13 cellular contexts compared by ENCODE assay signal in the genomic region with DNA sequence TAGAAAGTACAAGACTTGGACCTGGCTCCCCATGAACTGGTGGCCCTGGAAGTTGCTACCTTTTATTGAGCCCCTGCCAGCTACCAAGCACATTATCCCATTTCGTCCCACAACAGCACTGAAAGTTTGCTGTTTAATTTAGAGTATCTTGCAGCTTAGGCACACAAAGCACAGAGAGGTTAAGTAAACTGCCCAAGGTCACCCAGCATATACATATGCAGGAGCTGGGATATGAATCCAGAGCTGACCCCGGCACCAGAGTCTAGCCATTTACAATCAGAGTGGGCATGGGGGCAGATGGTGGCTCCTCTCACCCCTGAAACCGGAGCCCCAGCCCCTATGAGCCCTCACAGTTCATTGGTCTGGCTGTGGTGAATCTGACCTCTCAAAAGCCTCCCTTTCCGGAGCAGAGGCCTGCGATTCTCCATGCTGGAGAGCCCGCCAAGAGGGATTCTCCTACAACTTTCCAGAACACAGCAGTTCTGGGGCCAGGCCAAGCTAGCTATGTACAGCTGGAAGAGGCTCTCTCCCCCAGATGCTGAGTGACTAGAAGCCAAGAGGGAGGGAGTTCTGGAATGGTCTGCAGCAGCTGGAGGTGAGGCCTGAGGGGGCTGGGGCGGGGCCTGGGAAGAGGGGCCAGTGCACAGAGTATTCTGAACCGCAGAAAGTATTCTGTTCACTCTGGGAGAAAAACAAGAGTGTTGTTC. TPM values are rescaled to one million over a fixed set of nuclear protein-coding genes. Genes with fewer than 3 reads are reported as not detected.
DNase-seq lines count a peak whose midpoint lies in the region; ATAC-seq, FAIRE-seq and TF ChIP-seq lines count a peak whose summit lies in the region.
"Had no signal": no experiment of that assay in that cellular context is flagged by ENCODE, and none has a peak within 500 bp of the region (broad histone marks: within the 10 kb centered on the region; RNA-seq: fewer than 3 reads in every experiment).

No MANE protein-coding gene starts in this region.

- no peak for TF ChIP-seq CTCF in IMR-90 (conservative IDR thresholded peaks at IDR 0.05; ENCODE audit: low read depth, low read length)
- TF ChIP-seq CTCF in H1 (IDR thresholded peaks at IDR 0.05; ENCODE audit: control extremely low read depth in 1 of 3, insufficient read depth in 1 of 3, low read depth in 1 of 3, low read length in 3 of 3): no peak

- no TSS peak for BruUV-seq in IMR-90 (replicated peaks; lab: Mats Ljungman, UMichigan)

- H4K8ac ChIP-seq in IMR-90 (ENCODE audit: low read depth in 2 of 2, low read length in 2 of 2) (no peak overlapping the region), H1 (ENCODE audit: extremely low read depth, insufficient read depth, low read length) (no peak overlapping the region)

- TF ChIP-seq RAD21 in IMR-90 (IDR thresholded peaks at IDR 0.05; ENCODE audit: low read length): no peak
- TF ChIP-seq RAD21 in H1 (IDR thresholded peaks at IDR 0.05 in 1 of 2, conservative IDR thresholded peaks at IDR 0.05 in 1 of 2; ENCODE audit: low read depth in 2 of 2, low read length in 2 of 2): no peak

- H2BK5ac ChIP-seq in IMR-90 (ENCODE audit: low read depth, low read length, poor library complexity, severe bottlenecking): no peak overlapping the region
- no peak overlapping the region for H2BK5ac ChIP-seq in H1 (ENCODE audit: low read depth, low read length)

- in situ Hi-C loops in IMR-90 (cut with MboI; ENCODE audit: low sequenced_read_pairs): no loop called here

- no peaks in the 10 kb centered on the region for H3K27me3 Mint-ChIP-seq in activated T-helper 17 cell treated with anti-CD3 and anti-CD28 coated beads, Interleukin-2, amount 50 U/mL, for 72 hours
- H3K27me3 Mint-ChIP-seq: activated naive CD4-positive, alpha-beta T cell treated with anti-CD3 and anti-CD28 coated beads, Interleukin-2, amount 50 U/mL, for 24 hours had no signal

- peak; percentile 81 for DNase-seq in IMR-90
- DNase-seq in H1 (ENCODE audit: low read depth in 1 of 2, low spot score in 2 of 2): no peak
- DNase-seq in left kidney (ENCODE audit: low read depth, low spot score): peak; percentile 90
- peak; percentile 82 for DNase-seq in smooth muscle cell of the brain vasculature (ENCODE audit: low read depth, low spot score)
- DNase-seq in left lobe of liver (ENCODE audit: low spot score): no peak
- no peak for DNase-seq in SKM-1 (lab: John Stamatoyannopoulos, UW; ENCODE audit: unreplicated experiment)
- DNase-seq: activated B cell treated with CpG ODN at 0.5 μM for 24 hours; NCI-H510A treated with DMSO at 0.1 percent for 48 hours; small intestine; stimulated activated naive CD4-positive, alpha-beta T cell treated with Interleukin-2 at 50 U/mL for 16 hours had no signal

- H3K23me2 ChIP-seq in H1 (ENCODE audit: low read depth, low read length): peaks cover 11% of the 10 kb centered on the region; the same call in 1 of the 2 replicates

- H3K36me3 ChIP-seq in IMR-90 (ENCODE audit: control insufficient read depth, insufficient read depth, low read length) (peaks cover 2% of the 10 kb centered on the region; the same call in 1 of the 2 replicates), H1 (ENCODE audit: control insufficient read depth in 2 of 4, insufficient read depth in 4 of 4, low read length in 3 of 4) (no peaks in the 10 kb centered on the region)

- H3K27ac ChIP-seq in IMR-90 (ENCODE audit: insufficient read depth, low read length): peak overlapping the region; percentile 4; the same call in 1 of the 2 replicates
- no peak overlapping the region for H3K27ac ChIP-seq in H1 (ENCODE audit: low read depth, low read length)

- intact Hi-C loops in IMR-90 (cut with micrococcal nuclease): no loop called here

- no peaks in the 10 kb centered on the region for H3K4me1 Mint-ChIP-seq in activated T-helper 17 cell treated with anti-CD3 and anti-CD28 coated beads, Interleukin-2, amount 50 U/mL, for 72 hours

- H3K18ac ChIP-seq in IMR-90 (ENCODE audit: low read depth, low read length) (no peak overlapping the region), H1 (ENCODE audit: extremely low read depth, low read length) (no peak overlapping the region)

- H4K20me1 ChIP-seq in IMR-90 (ENCODE audit: insufficient read depth, low read length) (peaks cover 93% of the 10 kb centered on the region), H1 (replicated peaks in 1 of 2; ENCODE audit: control insufficient read depth in 1 of 2, insufficient read depth in 2 of 2, low read length in 2 of 2) (peaks cover 0 to 1% of the 10 kb centered on the region in 2 experiments)

- no peak overlapping the region for H4K5ac ChIP-seq in IMR-90 (ENCODE audit: low read depth, low read length)
- no peak overlapping the region for H4K5ac ChIP-seq in H1 (ENCODE audit: insufficient read length, low read depth, low read length)

- H3K79me1 ChIP-seq in IMR-90 (ENCODE audit: low read depth in 1 of 2, low read length in 2 of 2) (peaks cover 21 to 85% of the 10 kb centered on the region in 2 experiments), H1 (ENCODE audit: low read depth, low read length) (no peaks in the 10 kb centered on the region)

- no peaks in the 10 kb centered on the region for H3K36me3 Mint-ChIP-seq in activated T-helper 17 cell treated with anti-CD3 and anti-CD28 coated beads, Interleukin-2, amount 50 U/mL, for 72 hours (ENCODE audit: low read depth)
- H3K36me3 Mint-ChIP-seq: activated naive CD4-positive, alpha-beta T cell treated with anti-CD3 and anti-CD28 coated beads, Interleukin-2, amount 50 U/mL, for 24 hours had no signal

- peaks cover 2% of the 10 kb centered on the region; the same call in 1 of the 2 replicates for H3K9me1 ChIP-seq in IMR-90 (ENCODE audit: insufficient read depth, low read length)

- POLR2A ChIA-PET in IMR-90 (lab: Charles Lee; ENCODE audit: unreplicated experiment): no interaction called here
- POLR2A ChIA-PET in H1 (lab: Charles Lee; ENCODE audit: partially characterized antibody): no interaction called here

- no peak overlapping the region for H2BK15ac ChIP-seq in IMR-90 (ENCODE audit: low read depth, low read length)
- H2BK15ac ChIP-seq in H1 (ENCODE audit: low read length): no peak overlapping the region

- TF ChIP-seq EP300 in H1 (IDR thresholded peaks at IDR 0.05; ENCODE audit: borderline replicate concordance in 1 of 2, low read depth in 2 of 2, low read length in 2 of 2): no peak

- FAIRE-seq in H1 (lab: Jason Lieb, UNC): no peak
- FAIRE-seq: small intestine had no signal

- H3K14ac ChIP-seq in IMR-90 (replicated peaks; ENCODE audit: low read depth, low read length): no peak overlapping the region
- no peak overlapping the region for H3K14ac ChIP-seq in H1 (ENCODE audit: insufficient read length)

- H3K4me3 Mint-ChIP-seq in activated T-helper 17 cell treated with anti-CD3 and anti-CD28 coated beads, Interleukin-2, amount 50 U/mL, for 72 hours: no peak overlapping the region
- H3K4me3 Mint-ChIP-seq: activated B cell treated with CpG ODN at 0.5 μM for 24 hours; activated naive CD4-positive, alpha-beta T cell treated with anti-CD3 and anti-CD28 coated beads, Interleukin-2, amount 50 U/mL, for 24 hours had no signal

- H4K91ac ChIP-seq in IMR-90 (ENCODE audit: insufficient read depth, low read depth, low read length): no peak overlapping the region
- H4K91ac ChIP-seq in H1 (replicated peaks; ENCODE audit: insufficient read length, low read length): no peak overlapping the region

- H2AK5ac ChIP-seq in IMR-90 (ENCODE audit: low read depth, low read length) (no peak overlapping the region), H1 (ENCODE audit: low read depth, low read length) (no peak overlapping the region)

- dilution Hi-C loops in IMR-90 (cut with HindIII; ENCODE audit: low sequenced_read_pairs, unreplicated experiment): no loop called here

- no peaks in the 10 kb centered on the region for H3K9me3 Mint-ChIP-seq in activated T-helper 17 cell treated with anti-CD3 and anti-CD28 coated beads, Interleukin-2, amount 50 U/mL, for 72 hours
- H3K9me3 Mint-ChIP-seq: activated B cell treated with CpG ODN at 0.5 μM for 24 hours; activated naive CD4-positive, alpha-beta T cell treated with anti-CD3 and anti-CD28 coated beads, Interleukin-2, amount 50 U/mL, for 24 hours had no signal

- no peak overlapping the region for H2BK120ac ChIP-seq in IMR-90 (ENCODE audit: low read depth, low read length)
- H2BK120ac ChIP-seq in H1 (replicated peaks; ENCODE audit: low read depth, low read length): no peak overlapping the region

- WGBS in IMR-90 (ENCODE audit: extremely low coverage in 2 of 2, insufficient read length in 1 of 2), 2 experiments: 9% methylated on average over 1 of the region's 8 CpGs; no CpG with 5 or more reads in 1 of the 2 experiments
- 75% methylated on average over 8 of the region's 8 CpGs; no CpG with 5 or more reads in 1 of the 2 experiments for WGBS in H1 (ENCODE audit: extremely low coverage in 1 of 2, insufficient coverage in 1 of 2, insufficient read length in 1 of 2, insufficient replicate concordance in 2 of 2, low coverage in 1 of 2, low lambda C conversion rate in 2 of 2, missing lambda C conversion rate in 1 of 2), 2 experiments

- H3K4ac ChIP-seq in IMR-90 (ENCODE audit: low read depth, low read length) (no peak overlapping the region), H1 (replicated peaks; ENCODE audit: insufficient read length, low read depth, low read length) (no peak overlapping the region)

- H2AK9ac ChIP-seq in IMR-90 (replicated peaks; ENCODE audit: low read depth, low read length, poor library complexity): no peak overlapping the region

- H3K23ac ChIP-seq in IMR-90 (ENCODE audit: low read depth, low read length) (no peak overlapping the region), H1 (ENCODE audit: insufficient read length) (no peak overlapping the region)

- H3K4me1 ChIP-seq in IMR-90 (ENCODE audit: control insufficient read depth, insufficient read depth, low read length): peaks cover 34% of the 10 kb centered on the region
- peaks cover 10 to 20% (median 15%) of the 10 kb centered on the region in 4 experiments for H3K4me1 ChIP-seq in H1 (replicated peaks in 1 of 4; ENCODE audit: control insufficient read depth in 3 of 4, insufficient read depth in 4 of 4, low read length in 3 of 4)

- no peak overlapping the region for H2BK12ac ChIP-seq in H1 (ENCODE audit: low read depth, low read length)

- no peaks in the 10 kb centered on the region for H3K79me2 ChIP-seq in H1 (ENCODE audit: control insufficient read depth in 1 of 2, insufficient read depth in 2 of 2, low read length in 2 of 2)

- H3K9me3 ChIP-seq in IMR-90 (ENCODE audit: control insufficient read depth, insufficient read depth, low read length) (no peaks in the 10 kb centered on the region), H1 (ENCODE audit: insufficient read depth in 2 of 2, low read depth in 1 of 2, low read length in 1 of 2) (no peaks in the 10 kb centered on the region)

- TF ChIP-seq POLR2A in IMR-90 (IDR thresholded peaks at IDR 0.05; ENCODE audit: low read depth, low read length) (no peak), H1 (IDR thresholded peaks at IDR 0.05; ENCODE audit: control extremely low read depth in 1 of 2, low read depth in 2 of 2, low read length in 2 of 2) (no peak)

- H2AFZ ChIP-seq in IMR-90 (replicated peaks; ENCODE audit: low read length, poor library complexity): no peak overlapping the region
- H2AFZ ChIP-seq in H1 (ENCODE audit: low read length): no peak overlapping the region

- H2BK20ac ChIP-seq in IMR-90 (ENCODE audit: low read depth, low read length) (no peak overlapping the region), H1 (ENCODE audit: low read length) (no peak overlapping the region)

- H3K27ac Mint-ChIP-seq in activated T-helper 17 cell treated with anti-CD3 and anti-CD28 coated beads, Interleukin-2, amount 50 U/mL, for 72 hours: no peak overlapping the region
- H3K27ac Mint-ChIP-seq: activated B cell treated with CpG ODN at 0.5 μM for 24 hours; activated naive CD4-positive, alpha-beta T cell treated with anti-CD3 and anti-CD28 coated beads, Interleukin-2, amount 50 U/mL, for 24 hours had no signal

- CTCF ChIA-PET in IMR-90 (lab: Yijun Ruan, JAX) (no interaction called here), H1 (lab: Charles Lee; ENCODE audit: partially characterized antibody) (interaction anchor here (0.8 to 3.3 kb wide), 14 partner anchors 10 to 111 kb away, joined by 3 to 12 read pairs (median 4); no protein-coding TSS in a partner anchor)

- H3K9ac ChIP-seq in IMR-90 (ENCODE audit: low read depth, low read length) (no peak overlapping the region), H1 (replicated peaks in 1 of 4; ENCODE audit: extremely low read depth in 1 of 4, low read depth in 3 of 4, low read length in 3 of 4) (no peak overlapping the region)

- H3K4me3 ChIP-seq in IMR-90 (ENCODE audit: insufficient read depth, low read depth, low read length) (no peak overlapping the region), H1 (ENCODE audit: extremely low read depth in 1 of 4, insufficient read depth in 2 of 4, low read depth in 3 of 4, low read length in 4 of 4) (no peak overlapping the region)

- H3K4me2 ChIP-seq in IMR-90 (ENCODE audit: low read depth, low read length) (no peak overlapping the region), H1 (ENCODE audit: insufficient read depth in 1 of 2, low read depth in 2 of 2, low read length in 2 of 2) (no peak overlapping the region)

- H3K27me3 ChIP-seq in IMR-90 (ENCODE audit: control insufficient read depth, insufficient read depth, low read length) (no peaks in the 10 kb centered on the region), H1 (replicated peaks in 1 of 4; ENCODE audit: control insufficient read depth in 3 of 4, extremely low read depth in 1 of 4, insufficient read depth in 3 of 4, low read length in 3 of 4) (peaks cover 0 to 13% (median under 1%) of the 10 kb centered on the region in 4 experiments; a peak in 3 of 7 replicates)

- H3K56ac ChIP-seq in IMR-90 (ENCODE audit: extremely low read depth, insufficient read depth, low read length) (no peak overlapping the region), H1 (replicated peaks; ENCODE audit: insufficient read length, low read depth, low read length) (no peak overlapping the region)

- ATAC-seq in IMR-90 (ENCODE audit: low read depth) (peak; percentile 38), left lobe of liver (no peak), GM21576 (IDR thresholded peaks at IDR 0.05; ENCODE audit: unreplicated experiment) (no peak)
- ATAC-seq in activated T-helper 17 cell treated with anti-CD3 and anti-CD28 coated beads, Interleukin-2, amount 50 U/mL, for 72 hours (replicated peaks): no peak

RNA-seq across cellular contexts. Expression of a gene that starts 58.3 kb away (rescaled TPM):
- total RNA-seq in IMR-90 (2012; rRNA removed) (3.3 and 3.4 TPM in 2 replicates), left lobe of liver (220 TPM)
- polyA plus RNA-seq in IMR-90 (2012; rRNA removed) (20.4 and 22.3 TPM in 2 replicates), H1 (2011; rRNA removed) (28.6 and 64.6 TPM in 2 replicates)
- 16.2 and 23.6 TPM in 2 replicates for polyA plus RNA-seq in IMR-90 (2012; cell fraction: cytosol; rRNA removed)
- polyA plus RNA-seq in IMR-90 (2012; cell fraction: nucleus; rRNA removed; ENCODE audit: low replicate concordance): 82.8 and 188 TPM in 2 replicates
- total RNA-seq in H1 (2021; fragmentation: NEBNext Ultra II Directional; extraction: Animal tissue kit (Norgen Biotek cat#: 25700)): 69.9 and 70.8 TPM in 2 replicates
- polyA plus RNA-seq in H1 (2011; cell fraction: cytosol; rRNA removed): 34.1 TPM
- polyA plus RNA-seq in H1 (2011; cell fraction: nucleus; rRNA removed): 270 TPM
- polyA plus RNA-seq in H1 (2012, experiment 1 of 2): 45.2 to 64.7 TPM (median 53.7 TPM) in 4 replicates
- 36.4 TPM for polyA plus RNA-seq in H1 (2012, experiment 2 of 2)
- polyA plus RNA-seq in H1 (2013, experiment 1 of 2): 88.4 TPM
- 76.5 TPM for polyA plus RNA-seq in H1 (2013, experiment 2 of 2)
- 21.0 and 35.5 TPM in 2 replicates for polyA minus RNA-seq in H1 (2011; rRNA and poly(A)+ RNA removed)
- polyA minus RNA-seq in H1 (2011; cell fraction: cytosol; rRNA and poly(A)+ RNA removed): 60.1 TPM
- 90.1 TPM for polyA minus RNA-seq in H1 (2011; cell fraction: nucleus; rRNA and poly(A)+ RNA removed)
- total RNA-seq in activated T-helper 17 cell treated with anti-CD3 and anti-CD28 coated beads, Interleukin-2, amount 50 U/mL, for 72 hours: 10 to 100 TPM; 65.5 to 74.1 TPM

Comparison
In these comparisons a context has a peak if more than half of its experiments do, and no peak if none do; other contexts are left out.
1. DNase-seq: peak in IMR-90 (single experiment), left kidney (single experiment) and smooth muscle cell of the brain vasculature (single experiment); none in H1 (0 of 2), left lobe of liver (single experiment) and SKM-1 (single experiment).
2. RNA of a gene that starts 58.3 kb away (total RNA-seq): 220 TPM in left lobe of liver (single experiment), 65.5 to 74.1 TPM in activated T-helper 17 cell treated with anti-CD3 and anti-CD28 coated beads, Interleukin-2, amount 50 U/mL, for 72 hours and 69.9 to 70.8 TPM in H1; 3.3 to 3.4 TPM in IMR-90; every median in the first group is over 10 times any median in the second.